Comparison of ENCODE assay signal across 8 cellular contexts in genomic region chr4:30716671-30717207, GRCh38. TPM values are rescaled to one million over a fixed set of nuclear protein-coding genes. Genes with fewer than 3 reads are reported as not detected.
DNase-seq lines count a peak whose midpoint lies in the region; ATAC-seq and TF ChIP-seq lines count a peak whose summit lies in the region.

No MANE protein-coding gene starts in this region.

- H3K4me3 ChIP-seq in breast epithelium = peak overlapping the region; percentile 53 to 76 (median 61)
- peak overlapping the region; percentile 74 to 88 for H3K4me3 ChIP-seq in mesenchymal stem cell (ENCODE audit: insufficient read depth in 1 of 2, low read depth in 1 of 2, low read length in 2 of 2)

- no peak overlapping the region for H4K8ac ChIP-seq in mesenchymal stem cell (ENCODE audit: low read length)

- H3K18ac ChIP-seq in mesenchymal stem cell (ENCODE audit: low read depth in 1 of 2, low read length in 2 of 2) = peak overlapping the region in 1 of 2 experiments; percentile 84

- peak overlapping the region in 1 of 2 donors; percentile 32 for H3K27ac ChIP-seq in breast epithelium
- peak overlapping the region; percentile 82 for H3K27ac ChIP-seq in mesenchymal stem cell (ENCODE audit: low read length, poor library complexity, severe bottlenecking)

- H2BK5ac ChIP-seq in mesenchymal stem cell (ENCODE audit: low read depth, low read length, poor library complexity, severe bottlenecking) = no peak overlapping the region

- WGBS in mesenchymal stem cell = 0% methylated on average over 6 of the region's 15 CpGs

- no peak overlapping the region for H3K27ac Mint-ChIP-seq in activated T-cell treated with anti-CD3 and anti-CD28 coated beads, Interleukin-2, amount 50 U/mL, for 72 hours

- DNase-seq in activated T-cell treated with anti-CD3 and anti-CD28 coated beads, Interleukin-2, amount 50 U/mL, for 72 hours = no peak
- DNase-seq in activated T-cell treated with anti-CD3 and anti-CD28 coated beads, Interleukin-2, amount 50 U/mL, for 48 hours = no peak
- DNase-seq in NCI-H345 (lab: John Stamatoyannopoulos, UW) = peak; percentile 62
- no peak for DNase-seq in breast epithelium (ENCODE audit: low spot score in 2 of 2)
- peak; percentile 80 for DNase-seq in mesenchymal stem cell
- no peak for DNase-seq in activated effector memory CD4-positive, alpha-beta T cell treated with anti-CD3 and anti-CD28 coated beads, Interleukin-2, amount 50 U/mL, for 16 hours

- no peak overlapping the region for H2AK5ac ChIP-seq in mesenchymal stem cell (ENCODE audit: low read length, severe bottlenecking)

- peaks cover 46% of the 10 kb centered on the region for H3K27me3 Mint-ChIP-seq in activated T-cell treated with anti-CD3 and anti-CD28 coated beads, Interleukin-2, amount 50 U/mL, for 72 hours (ENCODE audit: low read depth)

- H3K27me3 ChIP-seq in breast epithelium = peaks cover 0 to 11% of the 10 kb centered on the region in 2 donors
- peaks cover 0 to 11% of the 10 kb centered on the region in 2 experiments for H3K27me3 ChIP-seq in mesenchymal stem cell (ENCODE audit: control insufficient read depth in 1 of 2, insufficient read depth in 1 of 2, low read length in 2 of 2)

- no peaks in the 10 kb centered on the region for H3K36me3 ChIP-seq in breast epithelium
- no peaks in the 10 kb centered on the region for H3K36me3 ChIP-seq in mesenchymal stem cell (ENCODE audit: control insufficient read depth in 1 of 2, insufficient read depth in 2 of 2, low read depth in 1 of 2, low read length in 2 of 2)

- peak overlapping the region in 1 of 2 experiments; percentile 44 for H3K4ac ChIP-seq in mesenchymal stem cell (ENCODE audit: low read depth in 1 of 2, low read length in 2 of 2)

- H3K79me1 ChIP-seq in mesenchymal stem cell (replicated peaks; ENCODE audit: low read length, poor library complexity, severe bottlenecking) = no peaks in the 10 kb centered on the region

- no peak overlapping the region for H2AFZ ChIP-seq in mesenchymal stem cell (ENCODE audit: low read depth, low read length)

- no peaks in the 10 kb centered on the region for H3K9me3 ChIP-seq in breast epithelium
- H3K9me3 ChIP-seq in mesenchymal stem cell (ENCODE audit: control insufficient read depth, low read length) = no peaks in the 10 kb centered on the region

- TF ChIP-seq CTCF in breast epithelium (IDR thresholded peaks at IDR 0.05) = no peak

- intact Hi-C loops in breast epithelium (cut with DNase I; ENCODE audit: low total_unique reads) = no loop called here

- H2BK15ac ChIP-seq in mesenchymal stem cell (ENCODE audit: low read depth, poor library complexity, severe bottlenecking) = no peak overlapping the region

- TF ChIP-seq POLR2A in breast epithelium (IDR thresholded peaks at IDR 0.05) = no peak

- H3K4me3 Mint-ChIP-seq in activated T-cell treated with anti-CD3 and anti-CD28 coated beads, Interleukin-2, amount 50 U/mL, for 72 hours = peak overlapping the region; percentile 79 to 81

- H3K36me3 Mint-ChIP-seq in activated T-cell treated with anti-CD3 and anti-CD28 coated beads, Interleukin-2, amount 50 U/mL, for 72 hours (ENCODE audit: insufficient read depth in 2 of 2) = peaks cover 0 to 6% of the 10 kb centered on the region in 2 donors

- H4K91ac ChIP-seq in mesenchymal stem cell (ENCODE audit: low read length) = no peak overlapping the region

- no peak overlapping the region for H3K23ac ChIP-seq in mesenchymal stem cell (ENCODE audit: low read length in 2 of 2)

- peak overlapping the region; percentile 68 for H2BK120ac ChIP-seq in mesenchymal stem cell (ENCODE audit: low read depth, low read length)

- H3K14ac ChIP-seq in mesenchymal stem cell (ENCODE audit: low read length in 2 of 2) = no peak overlapping the region

- H3K4me1 Mint-ChIP-seq in activated T-cell treated with anti-CD3 and anti-CD28 coated beads, Interleukin-2, amount 50 U/mL, for 72 hours (ENCODE audit: low read depth) = peaks cover 38% of the 10 kb centered on the region

- H3K9ac ChIP-seq in mesenchymal stem cell (ENCODE audit: low read length) = peak overlapping the region; percentile 82

- no peak for ATAC-seq in activated T-cell treated with anti-CD3 and anti-CD28 coated beads, Interleukin-2, amount 50 U/mL, for 72 hours (replicated peaks in 1 of 2)
- ATAC-seq in HG02571 (IDR thresholded peaks at IDR 0.05; ENCODE audit: unreplicated experiment) (no peak), HG03460 (IDR thresholded peaks at IDR 0.05; ENCODE audit: unreplicated experiment) (no peak)

- peaks cover 0 to 2% of the 10 kb centered on the region in 2 donors for H3K9me3 Mint-ChIP-seq in activated T-cell treated with anti-CD3 and anti-CD28 coated beads, Interleukin-2, amount 50 U/mL, for 72 hours

- peak overlapping the region; percentile 100 for H3K4me2 ChIP-seq in mesenchymal stem cell (ENCODE audit: low read length, poor library complexity, severe bottlenecking)

- H2BK12ac ChIP-seq in mesenchymal stem cell (ENCODE audit: low read length in 2 of 2) = no peak overlapping the region

- H3K4me1 ChIP-seq in breast epithelium (no peaks in the 10 kb centered on the region), mesenchymal stem cell (ENCODE audit: control insufficient read depth, insufficient read depth, low read depth, low read length) (peaks cover 19% of the 10 kb centered on the region)

RNA-seq across cellular contexts. Expression of gene PCDH7, which starts 3.4 kb away (rescaled TPM):
- not detected for total RNA-seq in activated T-cell treated with anti-CD3 and anti-CD28 coated beads, Interleukin-2, amount 50 U/mL, for 72 hours
- total RNA-seq in breast epithelium = 10 to 100 TPM in 2 of 3 donors, 1 to 10 TPM in 1; 6.1 to 30.9 (median 14.4) TPM
- 17.0 TPM for polyA plus RNA-seq in mesenchymal stem cell (2013, experiment 1 of 2)
- polyA plus RNA-seq in mesenchymal stem cell (2013, experiment 2 of 2) = 17.7 TPM

Comparison
In these comparisons a context has a peak if more than half of its experiments do, and no peak if none do; other contexts are left out.
1. DNase-seq: peak in NCI-H345 (single experiment) and mesenchymal stem cell (single experiment); none in activated T-cell treated with anti-CD3 and anti-CD28 coated beads, Interleukin-2, amount 50 U/mL, for 72 hours (0 of 2), activated T-cell treated with anti-CD3 and anti-CD28 coated beads, Interleukin-2, amount 50 U/mL, for 48 hours (0 of 2), breast epithelium (0 of 2) and activated effector memory CD4-positive, alpha-beta T cell treated with anti-CD3 and anti-CD28 coated beads, Interleukin-2, amount 50 U/mL, for 16 hours (single experiment).
2. RNA of gene PCDH7, which starts 3.4 kb away (total RNA-seq): 6.1 to 30.9 TPM in breast epithelium; not detected in activated T-cell treated with anti-CD3 and anti-CD28 coated beads, Interleukin-2, amount 50 U/mL, for 72 hours; every median in the first group is over 4 times any median in the second.